19 cellular contexts compared by ENCODE assay signal in genomic region chr14:53495846-53496343, GRCh38.
"Had no signal": no experiment of that assay in that cellular context is flagged by ENCODE, and none has a peak within 500 bp of the region (broad histone marks: within the 10 kb centered on the region; RNA-seq: fewer than 3 reads in every experiment).

No MANE protein-coding gene starts in this region.

- H3K27me3 ChIP-seq: SJSA1 had no signal

- H3K9me3 ChIP-seq: SJSA1 had no signal

- H3K27ac ChIP-seq: SJSA1, SK-N-MC had no signal

- DNase-seq: KBM-7, NCI-H1092 treated with DMSO at 0.1 percent for 48 hours, NCI-H1436, NCI-H187, NCI-H2029, NCI-H2081 treated with DMSO at 0.1 percent for 48 hours, NCI-H2171, NCI-H226, NCI-H446, NCI-H510A, NCI-H524 treated with DMSO at 0.1 percent for 48 hours, NCI-H69, NCI-H774, Right ventricle myocardium superior, RPMI8226, SIG-M5 had no signal

- H3K4me3 ChIP-seq: SJSA1, SK-N-MC had no signal

- H3K36me3 ChIP-seq: SJSA1 had no signal

- FAIRE-seq: RCC 7860 had no signal
